In genomic region chr13:102591988-102592781, GRCh38 we compare ENCODE assay signal across 1 cellular context.
TF ChIP-seq lines count a peak whose summit lies in the region.

No MANE protein-coding gene starts in this region.

TF ChIP-seq in HepG2, 621 proteins besides CTCF, POLR2A, EP300 and RAD21 (continued from another document and continues in another):
- TF ChIP-seq, protein P1, sequence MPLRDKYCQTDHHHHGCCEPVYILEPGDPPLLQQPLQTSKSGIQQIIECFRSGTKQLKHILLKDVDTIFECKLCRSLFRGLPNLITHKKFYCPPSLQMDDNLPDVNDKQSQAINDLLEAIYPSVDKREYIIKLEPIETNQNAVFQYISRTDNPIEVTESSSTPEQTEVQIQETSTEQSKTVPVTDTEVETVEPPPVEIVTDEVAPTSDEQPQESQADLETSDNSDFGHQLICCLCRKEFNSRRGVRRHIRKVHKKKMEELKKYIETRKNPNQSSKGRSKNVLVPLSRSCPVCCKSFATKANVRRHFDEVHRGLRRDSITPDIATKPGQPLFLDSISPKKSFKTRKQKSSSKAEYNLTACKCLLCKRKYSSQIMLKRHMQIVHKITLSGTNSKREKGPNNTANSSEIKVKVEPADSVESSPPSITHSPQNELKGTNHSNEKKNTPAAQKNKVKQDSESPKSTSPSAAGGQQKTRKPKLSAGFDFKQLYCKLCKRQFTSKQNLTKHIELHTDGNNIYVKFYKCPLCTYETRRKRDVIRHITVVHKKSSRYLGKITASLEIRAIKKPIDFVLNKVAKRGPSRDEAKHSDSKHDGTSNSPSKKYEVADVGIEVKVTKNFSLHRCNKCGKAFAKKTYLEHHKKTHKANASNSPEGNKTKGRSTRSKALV (CRISPR knock-in tag; IDR thresholded peaks at IDR 0.05) = no peak
- TF ChIP-seq KLF6 (CRISPR knock-in tag; IDR thresholded peaks at IDR 0.05) = peak; percentile 55; the same call in 1 of the 2 replicates
- TF ChIP-seq HDAC1 (CRISPR knock-in tag; IDR thresholded peaks at IDR 0.05) = 0 out of 2 replicates have a peak, but pooled peaks have one; percentile 1
- TF ChIP-seq TEAD3 (CRISPR knock-in tag; optimal IDR thresholded peaks at IDR 0.05; ENCODE audit: borderline replicate concordance) = peak; percentile 30
- no peak for TF ChIP-seq NR1H2 (CRISPR knock-in tag; IDR thresholded peaks at IDR 0.05; ENCODE audit: borderline replicate concordance, low read depth)
- no peak for TF ChIP-seq SOX6 (IDR thresholded peaks at IDR 0.05)
- 0 out of 2 replicates have a peak, but pooled peaks have one; percentile 43 for TF ChIP-seq SOX6 (CRISPR knock-in tag; IDR thresholded peaks at IDR 0.05)
- peak; percentile 5; the same call in 1 of the 2 replicates for TF ChIP-seq ZFX (CRISPR knock-in tag; IDR thresholded peaks at IDR 0.05; ENCODE audit: low read depth)
- TF ChIP-seq ERF (CRISPR knock-in tag; IDR thresholded peaks at IDR 0.05) = 0 out of 2 replicates have a peak, but pooled peaks have one; percentile 21
- TF ChIP-seq PITX1 (CRISPR knock-in tag; IDR thresholded peaks at IDR 0.05) = 0 out of 2 replicates have a peak, but pooled peaks have one; percentile 16
- TF ChIP-seq RARG (CRISPR knock-in tag; IDR thresholded peaks at IDR 0.05; ENCODE audit: low read depth) = no peak
- no peak for TF ChIP-seq HDAC2 (CRISPR knock-in tag; IDR thresholded peaks at IDR 0.05)
- TF ChIP-seq ZBTB3 (CRISPR knock-in tag; IDR thresholded peaks at IDR 0.05; ENCODE audit: borderline replicate concordance, low read depth) = no peak
- TF ChIP-seq SMC3 (IDR thresholded peaks at IDR 0.05; ENCODE audit: low read length) = peak; percentile 35; the same call in 1 of the 2 replicates
- TF ChIP-seq HBP1 (CRISPR knock-in tag; IDR thresholded peaks at IDR 0.05; ENCODE audit: low read depth) = no peak
- no peak for TF ChIP-seq ZBTB1 (CRISPR knock-in tag; IDR thresholded peaks at IDR 0.05; ENCODE audit: borderline replicate concordance)
- peak; percentile 40; the same call in 1 of the 2 replicates for TF ChIP-seq YEATS2 (CRISPR knock-in tag; IDR thresholded peaks at IDR 0.05; ENCODE audit: borderline replicate concordance)
- TF ChIP-seq STAT5B (CRISPR knock-in tag; IDR thresholded peaks at IDR 0.05) = no peak
- TF ChIP-seq THAP11 (CRISPR knock-in tag; IDR thresholded peaks at IDR 0.05) = 0 out of 2 replicates have a peak, but pooled peaks have one; percentile 32
- TF ChIP-seq CREB3 (CRISPR knock-in tag; IDR thresholded peaks at IDR 0.05) = no peak
- TF ChIP-seq KMT2B (CRISPR knock-in tag; IDR thresholded peaks at IDR 0.05) = 0 out of 2 replicates have a peak, but pooled peaks have one; percentile 24
- TF ChIP-seq, protein P2, sequence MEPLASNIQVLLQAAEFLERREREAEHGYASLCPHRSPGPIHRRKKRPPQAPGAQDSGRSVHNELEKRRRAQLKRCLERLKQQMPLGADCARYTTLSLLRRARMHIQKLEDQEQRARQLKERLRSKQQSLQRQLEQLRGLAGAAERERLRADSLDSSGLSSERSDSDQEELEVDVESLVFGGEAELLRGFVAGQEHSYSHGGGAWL (CRISPR knock-in tag; IDR thresholded peaks at IDR 0.05) = no peak
- 0 out of 2 replicates have a peak, but pooled peaks have one; percentile 58 for TF ChIP-seq ZNF607 (CRISPR knock-in tag; IDR thresholded peaks at IDR 0.05; ENCODE audit: borderline replicate concordance)
- peak; percentile 48 for TF ChIP-seq SRSF1 (optimal IDR thresholded peaks at IDR 0.05; ENCODE audit: low read depth, low read length)
- TF ChIP-seq ZNF292 (CRISPR knock-in tag; IDR thresholded peaks at IDR 0.05; ENCODE audit: borderline replicate concordance, low read depth) = 0 out of 2 replicates have a peak, but pooled peaks have one; percentile 31
- no peak for TF ChIP-seq ISL2 (CRISPR knock-in tag; IDR thresholded peaks at IDR 0.05)
- TF ChIP-seq YY1 (IDR thresholded peaks at IDR 0.05; ENCODE audit: insufficient read depth, insufficient replicate concordance, low read depth, low read length) = peak; percentile 35
- TF ChIP-seq BHLHE40 (IDR thresholded peaks at IDR 0.05; ENCODE audit: low read length) = no peak
- peak; percentile 35; the same call in 1 of the 2 replicates for TF ChIP-seq ELF3 (CRISPR knock-in tag; IDR thresholded peaks at IDR 0.05)
- TF ChIP-seq SAP130 (CRISPR knock-in tag; IDR thresholded peaks at IDR 0.05; ENCODE audit: low read depth) = peak; percentile 37
- peak; percentile 79 for TF ChIP-seq ZNF501 (CRISPR knock-in tag; IDR thresholded peaks at IDR 0.05)
- TF ChIP-seq ZNF788 (CRISPR knock-in tag; IDR thresholded peaks at IDR 0.05; ENCODE audit: borderline replicate concordance) = no peak; the same call in 1 of the 2 replicates
- peak; percentile 27; the same call in 1 of the 2 replicates for TF ChIP-seq ZFY (CRISPR knock-in tag; IDR thresholded peaks at IDR 0.05)
- no peak for TF ChIP-seq ZC3H13 (CRISPR knock-in tag; IDR thresholded peaks at IDR 0.05)
- TF ChIP-seq MAFF (IDR thresholded peaks at IDR 0.05; ENCODE audit: low read depth, low read length) = peak; percentile 99
- TF ChIP-seq, protein P3, sequence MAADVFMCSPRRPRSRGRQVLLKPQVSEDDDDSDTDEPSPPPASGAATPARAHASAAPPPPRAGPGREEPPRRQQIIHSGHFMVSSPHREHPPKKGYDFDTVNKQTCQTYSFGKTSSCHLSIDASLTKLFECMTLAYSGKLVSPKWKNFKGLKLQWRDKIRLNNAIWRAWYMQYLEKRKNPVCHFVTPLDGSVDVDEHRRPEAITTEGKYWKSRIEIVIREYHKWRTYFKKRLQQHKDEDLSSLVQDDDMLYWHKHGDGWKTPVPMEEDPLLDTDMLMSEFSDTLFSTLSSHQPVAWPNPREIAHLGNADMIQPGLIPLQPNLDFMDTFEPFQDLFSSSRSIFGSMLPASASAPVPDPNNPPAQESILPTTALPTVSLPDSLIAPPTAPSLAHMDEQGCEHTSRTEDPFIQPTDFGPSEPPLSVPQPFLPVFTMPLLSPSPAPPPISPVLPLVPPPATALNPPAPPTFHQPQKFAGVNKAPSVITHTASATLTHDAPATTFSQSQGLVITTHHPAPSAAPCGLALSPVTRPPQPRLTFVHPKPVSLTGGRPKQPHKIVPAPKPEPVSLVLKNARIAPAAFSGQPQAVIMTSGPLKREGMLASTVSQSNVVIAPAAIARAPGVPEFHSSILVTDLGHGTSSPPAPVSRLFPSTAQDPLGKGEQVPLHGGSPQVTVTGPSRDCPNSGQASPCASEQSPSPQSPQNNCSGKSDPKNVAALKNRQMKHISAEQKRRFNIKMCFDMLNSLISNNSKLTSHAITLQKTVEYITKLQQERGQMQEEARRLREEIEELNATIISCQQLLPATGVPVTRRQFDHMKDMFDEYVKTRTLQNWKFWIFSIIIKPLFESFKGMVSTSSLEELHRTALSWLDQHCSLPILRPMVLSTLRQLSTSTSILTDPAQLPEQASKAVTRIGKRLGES (CRISPR knock-in tag; IDR thresholded peaks at IDR 0.05; ENCODE audit: borderline replicate concordance) = no peak
- peak; percentile 54; the same call in 1 of the 2 replicates for TF ChIP-seq KDM5B (CRISPR knock-in tag; IDR thresholded peaks at IDR 0.05; ENCODE audit: borderline replicate concordance)
- 0 out of 2 replicates have a peak, but pooled peaks have one; percentile 10 for TF ChIP-seq IRF2 (CRISPR knock-in tag; IDR thresholded peaks at IDR 0.05)
- TF ChIP-seq, protein P4, sequence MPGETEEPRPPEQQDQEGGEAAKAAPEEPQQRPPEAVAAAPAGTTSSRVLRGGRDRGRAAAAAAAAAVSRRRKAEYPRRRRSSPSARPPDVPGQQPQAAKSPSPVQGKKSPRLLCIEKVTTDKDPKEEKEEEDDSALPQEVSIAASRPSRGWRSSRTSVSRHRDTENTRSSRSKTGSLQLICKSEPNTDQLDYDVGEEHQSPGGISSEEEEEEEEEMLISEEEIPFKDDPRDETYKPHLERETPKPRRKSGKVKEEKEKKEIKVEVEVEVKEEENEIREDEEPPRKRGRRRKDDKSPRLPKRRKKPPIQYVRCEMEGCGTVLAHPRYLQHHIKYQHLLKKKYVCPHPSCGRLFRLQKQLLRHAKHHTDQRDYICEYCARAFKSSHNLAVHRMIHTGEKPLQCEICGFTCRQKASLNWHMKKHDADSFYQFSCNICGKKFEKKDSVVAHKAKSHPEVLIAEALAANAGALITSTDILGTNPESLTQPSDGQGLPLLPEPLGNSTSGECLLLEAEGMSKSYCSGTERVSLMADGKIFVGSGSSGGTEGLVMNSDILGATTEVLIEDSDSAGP (CRISPR knock-in tag; IDR thresholded peaks at IDR 0.05; ENCODE audit: borderline replicate concordance) = peak; percentile 25; the same call in 1 of the 2 replicates
- TF ChIP-seq KAT8 (CRISPR knock-in tag; IDR thresholded peaks at IDR 0.05) = no peak
- no peak for TF ChIP-seq SMAD1 (CRISPR knock-in tag; IDR thresholded peaks at IDR 0.05; ENCODE audit: borderline replicate concordance, low read depth)
- TF ChIP-seq ATF4 (CRISPR knock-in tag; IDR thresholded peaks at IDR 0.05) = peak in 1 of 2 experiments; percentile 36; a peak in 1 of 4 replicates
- peak; percentile 61; the same call in 1 of the 2 replicates for TF ChIP-seq ZNF605 (CRISPR knock-in tag; IDR thresholded peaks at IDR 0.05)
- TF ChIP-seq ZNF350 (CRISPR knock-in tag; IDR thresholded peaks at IDR 0.05; ENCODE audit: borderline replicate concordance, low read depth) = peak; percentile 33; the same call in 1 of the 2 replicates
- TF ChIP-seq, protein P5, sequence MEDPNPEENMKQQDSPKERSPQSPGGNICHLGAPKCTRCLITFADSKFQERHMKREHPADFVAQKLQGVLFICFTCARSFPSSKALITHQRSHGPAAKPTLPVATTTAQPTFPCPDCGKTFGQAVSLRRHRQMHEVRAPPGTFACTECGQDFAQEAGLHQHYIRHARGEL (CRISPR knock-in tag; IDR thresholded peaks at IDR 0.05) = no peak
- TF ChIP-seq ZGPAT (CRISPR knock-in tag; IDR thresholded peaks at IDR 0.05) = peak; percentile 43; the same call in 1 of the 2 replicates
- TF ChIP-seq SP4 (CRISPR knock-in tag; IDR thresholded peaks at IDR 0.05) = peak; percentile 39; the same call in 1 of the 2 replicates
- TF ChIP-seq ZBTB21 (CRISPR knock-in tag; IDR thresholded peaks at IDR 0.05) = no peak
- TF ChIP-seq ZNF34 (CRISPR knock-in tag; IDR thresholded peaks at IDR 0.05; ENCODE audit: borderline replicate concordance) = no peak
- TF ChIP-seq CSRNP1 (CRISPR knock-in tag; IDR thresholded peaks at IDR 0.05) = no peak
- peak; percentile 66 to 67; a peak in 3 of 4 replicates for TF ChIP-seq HMGXB4 (CRISPR knock-in tag; IDR thresholded peaks at IDR 0.05; ENCODE audit: borderline replicate concordance in 1 of 2, low read depth in 1 of 2)
- TF ChIP-seq RFXAP (CRISPR knock-in tag; IDR thresholded peaks at IDR 0.05; ENCODE audit: borderline replicate concordance) = no peak
